8 cellular contexts compared by ENCODE assay signal in genomic region chr1:156676820-156677615, GRCh38. TPM values are rescaled to one million over a fixed set of nuclear protein-coding genes. Genes with fewer than 3 reads are reported as not detected.
A peak's percentile ranks its signal among the peaks of the same experiment; 100 is the strongest.
DNase-seq lines count a peak whose midpoint lies in the region; ATAC-seq and TF ChIP-seq lines count a peak whose summit lies in the region.

A gene with protein sequence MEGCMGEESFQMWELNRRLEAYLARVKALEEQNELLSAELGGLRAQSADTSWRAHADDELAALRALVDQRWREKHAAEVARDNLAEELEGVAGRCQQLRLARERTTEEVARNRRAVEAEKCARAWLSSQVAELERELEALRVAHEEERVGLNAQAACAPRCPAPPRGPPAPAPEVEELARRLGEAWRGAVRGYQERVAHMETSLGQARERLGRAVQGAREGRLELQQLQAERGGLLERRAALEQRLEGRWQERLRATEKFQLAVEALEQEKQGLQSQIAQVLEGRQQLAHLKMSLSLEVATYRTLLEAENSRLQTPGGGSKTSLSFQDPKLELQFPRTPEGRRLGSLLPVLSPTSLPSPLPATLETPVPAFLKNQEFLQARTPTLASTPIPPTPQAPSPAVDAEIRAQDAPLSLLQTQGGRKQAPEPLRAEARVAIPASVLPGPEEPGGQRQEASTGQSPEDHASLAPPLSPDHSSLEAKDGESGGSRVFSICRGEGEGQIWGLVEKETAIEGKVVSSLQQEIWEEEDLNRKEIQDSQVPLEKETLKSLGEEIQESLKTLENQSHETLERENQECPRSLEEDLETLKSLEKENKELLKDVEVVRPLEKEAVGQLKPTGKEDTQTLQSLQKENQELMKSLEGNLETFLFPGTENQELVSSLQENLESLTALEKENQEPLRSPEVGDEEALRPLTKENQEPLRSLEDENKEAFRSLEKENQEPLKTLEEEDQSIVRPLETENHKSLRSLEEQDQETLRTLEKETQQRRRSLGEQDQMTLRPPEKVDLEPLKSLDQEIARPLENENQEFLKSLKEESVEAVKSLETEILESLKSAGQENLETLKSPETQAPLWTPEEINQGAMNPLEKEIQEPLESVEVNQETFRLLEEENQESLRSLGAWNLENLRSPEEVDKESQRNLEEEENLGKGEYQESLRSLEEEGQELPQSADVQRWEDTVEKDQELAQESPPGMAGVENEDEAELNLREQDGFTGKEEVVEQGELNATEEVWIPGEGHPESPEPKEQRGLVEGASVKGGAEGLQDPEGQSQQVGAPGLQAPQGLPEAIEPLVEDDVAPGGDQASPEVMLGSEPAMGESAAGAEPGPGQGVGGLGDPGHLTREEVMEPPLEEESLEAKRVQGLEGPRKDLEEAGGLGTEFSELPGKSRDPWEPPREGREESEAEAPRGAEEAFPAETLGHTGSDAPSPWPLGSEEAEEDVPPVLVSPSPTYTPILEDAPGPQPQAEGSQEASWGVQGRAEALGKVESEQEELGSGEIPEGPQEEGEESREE (N-terminal part only) (minus strand): TSS chr1:156677407. CDS start chr1:156677264, 143 bp downstream.

- TF ChIP-seq CTCF in Panc1 (IDR thresholded peaks at IDR 0.05), result no peak
- no peak for TF ChIP-seq CTCF in esophagus squamous epithelium (IDR thresholded peaks at IDR 0.05)

- no peaks in the 10 kb centered on the region for H3K79me2 ChIP-seq in GM23248 (ENCODE audit: insufficient read depth)

- in situ Hi-C loops in GM23248 (cut with MboI) (no loop called here), Panc1 (cut with HindIII; ENCODE audit: low pct_unique_long_range_greater_than_20kb, low sequenced_read_pairs) (no loop called here)

- DNase-seq in GM23248, result peak; percentile 67
- no peak for DNase-seq in Panc1 (ENCODE audit: low read depth, low spot score)
- no peak for DNase-seq in esophagus squamous epithelium (lab: John Stamatoyannopoulos, UW)
- DNase-seq in GM03348 (ENCODE audit: low spot score), result no peak

- H3K4me2 ChIP-seq in GM23248 (ENCODE audit: unreplicated experiment), result peak within 1 kb of the TSS; percentile 91

- ATAC-seq in Panc1, result peak; percentile 71
- no peak for ATAC-seq in GM18505 (IDR thresholded peaks at IDR 0.05; ENCODE audit: unreplicated experiment)
- no peak for ATAC-seq in HG03025 (IDR thresholded peaks at IDR 0.05; ENCODE audit: low FRiP score, unreplicated experiment)
- no peak for ATAC-seq in GM18868 (IDR thresholded peaks at IDR 0.05; ENCODE audit: unreplicated experiment)

- H3K27ac ChIP-seq in GM23248, result no peak within 1 kb of the TSS
- peak within 1 kb of the TSS; percentile 72 for H3K27ac ChIP-seq in Panc1 (ENCODE audit: low read length)
- peak within 1 kb of the TSS; percentile 25 to 76 (median 65) for H3K27ac ChIP-seq in esophagus squamous epithelium
- H3K27ac ChIP-seq in muscle layer of colon (ENCODE audit: low read depth, low read length), result peak within 1 kb of the TSS; percentile 50

- H3K4me3 ChIP-seq in GM23248 (peak within 1 kb of the TSS; percentile 65), Panc1 (ENCODE audit: low read depth in 2 of 2, low read length in 2 of 2) (peak within 1 kb of the TSS; percentile 37 to 57), esophagus squamous epithelium (peak within 1 kb of the TSS; percentile 13 to 62 (median 43)), muscle layer of colon (ENCODE audit: low read depth in 1 of 2, low read length in 2 of 2) (peak within 1 kb of the TSS; percentile 44 to 61)

- POLR2A ChIA-PET in Panc1 (lab: Charles Lee), result interaction anchor here (0.5 to 1.0 kb wide), 7 partner anchors 17 to 86 kb away, joined by 4 to 10 read pairs (median 5); partner anchors contain the start of gene METTL25B

- no peaks in the 10 kb centered on the region; the same call in 1 of the 2 replicates for H3K27me3 ChIP-seq in GM23248 (replicated peaks; ENCODE audit: insufficient read depth)
- H3K27me3 ChIP-seq in Panc1 (ENCODE audit: control insufficient read depth, insufficient read depth, low read length), result no peaks in the 10 kb centered on the region
- H3K27me3 ChIP-seq in esophagus squamous epithelium, result peaks cover 0 to 97% (median 0%) of the 10 kb centered on the region in 4 donors
- peaks cover 22 to 23% of the 10 kb centered on the region in 2 donors for H3K27me3 ChIP-seq in muscle layer of colon (ENCODE audit: control insufficient read depth in 1 of 2, insufficient read depth in 2 of 2, low read length in 2 of 2)

- peak within 1 kb of the TSS; percentile 79 for H2AFZ ChIP-seq in GM23248

- no peaks in the 10 kb centered on the region for H3F3A ChIP-seq in GM23248 (ENCODE audit: insufficient read depth)

- WGBS in GM23248 (ENCODE audit: low coverage in 1 of 2, low lambda C conversion rate in 2 of 2, missing lambda C conversion rate in 2 of 2), 2 experiments, result 1 to 3% methylated on average over 44 to 61 of the region's 70 CpGs
- WGBS in esophagus squamous epithelium, 2 donors, result 0 to 10% methylated on average over 2 to 10 of the region's 70 CpGs

- intact Hi-C loops in Panc1 (cut with micrococcal nuclease; ENCODE audit: unreplicated experiment) (loop anchor here (1.0 kb wide), 1 partner anchor 17 kb away; no protein-coding TSS in a partner anchor), esophagus squamous epithelium (cut with DNase I) (no loop called here)

- TF ChIP-seq POLR2A in esophagus squamous epithelium (IDR thresholded peaks at IDR 0.05), result no peak
- TF ChIP-seq POLR2A in GM18505 (IDR thresholded peaks at IDR 0.05; ENCODE audit: borderline replicate concordance, extremely low read depth, insufficient read depth, insufficient read length), result no peak

- TSS peak; percentile 81 for BruUV-seq in Panc1 (replicated peaks; lab: Mats Ljungman, UMichigan)

- H4K20me1 ChIP-seq in GM23248 (ENCODE audit: insufficient read depth), result no peaks in the 10 kb centered on the region

- H3K4me1 ChIP-seq in GM23248 (ENCODE audit: insufficient read depth), result peaks cover 6% of the 10 kb centered on the region
- peaks cover 18% of the 10 kb centered on the region for H3K4me1 ChIP-seq in Panc1 (ENCODE audit: control insufficient read depth, insufficient read depth, low read length)
- H3K4me1 ChIP-seq in esophagus squamous epithelium, result peaks cover 13 to 45% (median 21%) of the 10 kb centered on the region in 3 donors
- H3K4me1 ChIP-seq in muscle layer of colon (ENCODE audit: insufficient read depth, low read length), result peaks cover 8% of the 10 kb centered on the region

- H3K9me2 ChIP-seq in GM23248 (ENCODE audit: insufficient read depth), result no peaks in the 10 kb centered on the region

- H3K9me3 ChIP-seq in GM23248 (ENCODE audit: low read depth) (no peaks in the 10 kb centered on the region), Panc1 (ENCODE audit: control insufficient read depth, insufficient read depth, low read depth, low read length) (no peaks in the 10 kb centered on the region), esophagus squamous epithelium (no peaks in the 10 kb centered on the region), muscle layer of colon (ENCODE audit: low read length) (no peaks in the 10 kb centered on the region)

- H3K36me3 ChIP-seq in GM23248 (ENCODE audit: low read depth), result no peaks in the 10 kb centered on the region
- H3K36me3 ChIP-seq in Panc1 (ENCODE audit: control insufficient read depth, insufficient read depth, low read length), result no peaks in the 10 kb centered on the region
- peaks cover 0 to 7% (median 0%) of the 10 kb centered on the region in 3 donors for H3K36me3 ChIP-seq in esophagus squamous epithelium
- H3K36me3 ChIP-seq in muscle layer of colon (ENCODE audit: insufficient read depth, low read length), result no peaks in the 10 kb centered on the region

- CTCF ChIA-PET in Panc1 (lab: Charles Lee), result interaction anchor here (0.6 to 3.6 kb wide), 13 partner anchors 9 to 190 kb away, joined by 3 to 47 read pairs (median 6); no protein-coding TSS in a partner anchor

- H3K9ac ChIP-seq in GM23248, result peak within 1 kb of the TSS; percentile 59
- no peak within 1 kb of the TSS for H3K9ac ChIP-seq in muscle layer of colon (ENCODE audit: low read length)

RNA-seq across cellular contexts. Expression of the gene that starts here (rescaled TPM):
- total RNA-seq in GM23248 (2014; rRNA removed; shearing (Covaris generic)), result 15.0 and 23.0 TPM in 2 replicates
- 2.2 TPM in 2 replicates for polyA plus RNA-seq in GM23248 (2016; fragmentation: Nextera tagmentation; extraction: Ambion mirVana)
- total RNA-seq in Panc1 (2021; ENCODE audit: unreplicated experiment) (56.3 TPM), esophagus squamous epithelium (1 to 10 TPM; 3.5 to 8.0 (median 5.4) TPM)
- 61.1 TPM for polyA plus RNA-seq in Panc1 (2012; ENCODE audit: insufficient read length)
